In genomic region chr2:82128051-82128450, GRCh38 we compare ENCODE assay signal across 11 cellular contexts.
"Had no signal": no experiment of that assay in that cellular context is flagged by ENCODE, and none has a peak within 500 bp of the region (broad histone marks: within the 10 kb centered on the region; RNA-seq: fewer than 3 reads in every experiment).

No MANE protein-coding gene starts in this region.

- ATAC-seq: GM23338, HCT116 had no signal

- H3K9me3 ChIP-seq: HAP-1 had no signal

- H3K9ac ChIP-seq: GM23248 had no signal

- H3K4me2 ChIP-seq: GM23338 had no signal

- H3K36me3 ChIP-seq: HAP-1 had no signal

- DNase-seq: GM23248, GOT3, H7, H9, HCEC 1CT, HFFc6 had no signal

- H2AFZ ChIP-seq: GM23248, GM23338 had no signal

- H3K4me3 ChIP-seq: GM23248, GM23338, HAP-1 had no signal

- H3K27ac ChIP-seq: GM23248 had no signal

- FAIRE-seq: H1, H54 had no signal
